11 cellular contexts compared by ENCODE assay signal in genomic region chr19:47541507-47541906, GRCh38. TPM values are rescaled to one million over a fixed set of nuclear protein-coding genes. Genes with fewer than 3 reads are reported as not detected.
DNase-seq lines count a peak whose midpoint lies in the region; ATAC-seq, FAIRE-seq and TF ChIP-seq lines count a peak whose summit lies in the region.
"Had no signal": no experiment of that assay in that cellular context is flagged by ENCODE, and none has a peak within 500 bp of the region (broad histone marks: within the 10 kb centered on the region; RNA-seq: fewer than 3 reads in every experiment).

No MANE protein-coding gene starts in this region.

- TF ChIP-seq POLR2A in heart left ventricle (IDR thresholded peaks at IDR 0.05) = no peak

- H3K4me3 ChIP-seq in heart left ventricle (no peak overlapping the region), stomach smooth muscle (ENCODE audit: low read length in 2 of 2) (peak overlapping the region in 1 of 2 donors; percentile 29), kidney (ENCODE audit: low read length in 2 of 2) (no peak overlapping the region), MM.1S (ENCODE audit: low read length) (no peak overlapping the region)

- H2AFZ ChIP-seq in MM.1S (ENCODE audit: low read length) = no peak overlapping the region

- H3K4me1 ChIP-seq in heart left ventricle (peaks cover 0 to 16% (median 5%) of the 10 kb centered on the region in 12 donors), stomach smooth muscle (ENCODE audit: control insufficient read depth, insufficient read depth, low read length) (peaks cover 15% of the 10 kb centered on the region), kidney (ENCODE audit: control insufficient read depth in 1 of 2, insufficient read depth in 1 of 2, low read depth in 1 of 2, low read length in 2 of 2) (peaks cover 0 to 2% of the 10 kb centered on the region in 2 donors), MM.1S (ENCODE audit: low read length) (no peaks in the 10 kb centered on the region)

- peak; percentile 97 for FAIRE-seq in TTC549 (lab: Jason Lieb, UNC)
- FAIRE-seq in kidney (lab: Jason Lieb, UNC) = no peak

- no peak for ATAC-seq in heart left ventricle
- no peak for ATAC-seq in left ventricle myocardium superior
- ATAC-seq in HG02970 (IDR thresholded peaks at IDR 0.05; ENCODE audit: low FRiP score, unreplicated experiment) = no peak

- TF ChIP-seq CTCF in heart left ventricle (IDR thresholded peaks at IDR 0.05) (no peak), kidney (IDR thresholded peaks at IDR 0.05; ENCODE audit: borderline replicate concordance, extremely low read depth, insufficient read depth) (no peak), MM.1S (IDR thresholded peaks at IDR 0.05; ENCODE audit: low read length) (no peak)

- H3K27me3 ChIP-seq in heart left ventricle = peaks cover 0 to 25% (median 12%) of the 10 kb centered on the region in 9 donors
- peaks cover 0 to 7% of the 10 kb centered on the region in 2 donors for H3K27me3 ChIP-seq in stomach smooth muscle (ENCODE audit: control insufficient read depth in 1 of 2, insufficient read depth in 2 of 2, low read length in 2 of 2)
- H3K27me3 ChIP-seq in MM.1S (replicated peaks; ENCODE audit: insufficient read depth, low read length) = peaks cover 46% of the 10 kb centered on the region

- H3K27ac ChIP-seq in heart left ventricle (peak overlapping the region in 9 of 12 donors; percentile 4 to 88 (median 68)), stomach smooth muscle (ENCODE audit: low read length) (peak overlapping the region; percentile 89), kidney (ENCODE audit: low read depth in 2 of 2, low read length in 2 of 2) (no peak overlapping the region), MM.1S (ENCODE audit: low read length) (no peak overlapping the region)

- H3K79me2 ChIP-seq in MM.1S (ENCODE audit: low read length) = no peaks in the 10 kb centered on the region

- H3F3A ChIP-seq in MM.1S (ENCODE audit: insufficient read depth, low read length) = no peaks in the 10 kb centered on the region

- intact Hi-C loops in heart left ventricle (cut with DNase I) (no loop called here), left ventricle myocardium superior (cut with micrococcal nuclease) (no loop called here), kidney (cut with DNase I) (no loop called here)

- H3K36me3 ChIP-seq in heart left ventricle (no peaks in the 10 kb centered on the region), stomach smooth muscle (ENCODE audit: control insufficient read depth in 2 of 2, insufficient read depth in 2 of 2, low read length in 2 of 2) (no peaks in the 10 kb centered on the region), kidney (ENCODE audit: control insufficient read depth in 1 of 2, insufficient read depth in 2 of 2, low read length in 2 of 2) (no peaks in the 10 kb centered on the region), MM.1S (replicated peaks; ENCODE audit: insufficient read depth, low read length) (no peaks in the 10 kb centered on the region)

- no peaks in the 10 kb centered on the region for H4K20me1 ChIP-seq in MM.1S (ENCODE audit: insufficient read depth, low read length)

- WGBS in heart left ventricle, 4 donors = 68 to 80% (median 72%) methylated on average over 6 of the region's 6 CpGs

- H3K9me2 ChIP-seq in MM.1S (replicated peaks; ENCODE audit: insufficient read depth, low read length) = no peaks in the 10 kb centered on the region

- no peak for DNase-seq in heart left ventricle
- DNase-seq in left ventricle myocardium superior = no peak
- peak; percentile 60 for DNase-seq in islet precursor cell
- DNase-seq in kidney = no peak
- DNase-seq in MM.1S = no peak
- DNase-seq: endodermal cell, NCI-H526 treated with DMSO at 0.1 percent for 48 hours, occipital lobe had no signal

- H3K4me2 ChIP-seq in MM.1S (ENCODE audit: low read depth, low read length) = no peak overlapping the region

- peak overlapping the region; percentile 7 to 51 for H3K9ac ChIP-seq in stomach smooth muscle (ENCODE audit: low read length in 2 of 2)
- H3K9ac ChIP-seq in kidney (ENCODE audit: low read length in 2 of 2) = no peak overlapping the region
- no peak overlapping the region for H3K9ac ChIP-seq in MM.1S (ENCODE audit: low read length)

- H3K9me3 ChIP-seq in heart left ventricle (no peaks in the 10 kb centered on the region), stomach smooth muscle (ENCODE audit: control insufficient read depth in 2 of 2, low read length in 2 of 2) (no peaks in the 10 kb centered on the region), kidney (ENCODE audit: control insufficient read depth in 1 of 2, low read length in 2 of 2) (no peaks in the 10 kb centered on the region), MM.1S (replicated peaks; ENCODE audit: insufficient read depth, low read length) (no peaks in the 10 kb centered on the region)

RNA-seq across cellular contexts. Expression of gene NAPA, which starts 26.6 kb away (rescaled TPM):
- total RNA-seq in heart left ventricle (100 to 1,000 TPM; 113 to 238 (median 125) TPM), left ventricle myocardium superior (123 TPM), kidney (136 TPM)
- polyA plus RNA-seq in heart left ventricle (100 to 1,000 TPM; 118 to 121 TPM), kidney (ENCODE audit: insufficient read depth, low read depth, low replicate concordance) (213 TPM)

RNA-seq across cellular contexts. Expression of gene ZNF541, which starts 31.4 kb away (rescaled TPM):
- 1 to 10 TPM in 6 of 9 donors, under 1 TPM in 3; 0.63 to 3.8 (median 1.1) TPM for total RNA-seq in heart left ventricle
- polyA plus RNA-seq in heart left ventricle = 1 to 10 TPM in 1 of 2 donors, under 1 TPM in 1; 0.15 to 1.1 TPM
- 0.47 TPM for total RNA-seq in left ventricle myocardium superior
- 0.69 TPM for total RNA-seq in kidney
- 0.86 TPM for polyA plus RNA-seq in kidney (ENCODE audit: insufficient read depth, low read depth, low replicate concordance)
- total RNA-seq: endodermal cell, occipital lobe had no signal

RNA-seq across cellular contexts. Expression of gene KPTN, which starts 57.5 kb away (rescaled TPM):
- total RNA-seq in heart left ventricle (1 to 10 TPM; 3.2 to 9.5 (median 7.0) TPM), left ventricle myocardium superior (12.3 TPM), kidney (7.4 TPM)
- polyA plus RNA-seq in heart left ventricle (10 to 100 TPM in 1 of 2 donors, 1 to 10 TPM in 1; 9.4 to 15.8 TPM), kidney (ENCODE audit: insufficient read depth, low read depth, low replicate concordance) (25.5 TPM)

Comparison
In these comparisons a context has a peak if more than half of its experiments do, and no peak if none do; other contexts are left out.
1. H3K27ac ChIP-seq: peak in heart left ventricle (9 of 12) and stomach smooth muscle (single experiment); none in kidney (0 of 2) and MM.1S (single experiment).
2. H3K9ac ChIP-seq: peak in stomach smooth muscle (2 of 2); none in kidney (0 of 2) and MM.1S (single experiment).